Comparison of ENCODE assay signal across 9 cellular contexts in genomic region chr21:38853421-38853919, GRCh38. TPM values are rescaled to one million over a fixed set of nuclear protein-coding genes. Genes with fewer than 3 reads are reported as not detected.
DNase-seq lines count a peak whose midpoint lies in the region; ATAC-seq, FAIRE-seq and TF ChIP-seq lines count a peak whose summit lies in the region.
"Had no signal": no experiment of that assay in that cellular context is flagged by ENCODE, and none has a peak within 500 bp of the region (broad histone marks: within the 10 kb centered on the region; RNA-seq: fewer than 3 reads in every experiment).

No MANE protein-coding gene starts in this region.

- peak overlapping the region; percentile 28 for H3K4me2 ChIP-seq in Karpas-422 (ENCODE audit: low read depth, low read length, poor library complexity, severe bottlenecking)
- no peak overlapping the region for H3K4me2 ChIP-seq in GM12878 (ENCODE audit: control insufficient read depth, insufficient read depth)

- WGBS in GM12878 (ENCODE audit: insufficient coverage, insufficient replicate concordance, low lambda C conversion rate, missing lambda C conversion rate) = 3% methylated on average over 6 of the region's 6 CpGs

- no peaks in the 10 kb centered on the region for H3K27me3 ChIP-seq in Karpas-422 (ENCODE audit: low read length)
- no peaks in the 10 kb centered on the region for H3K27me3 ChIP-seq in GM12878 (replicated peaks in 1 of 2; ENCODE audit: control insufficient read depth in 2 of 2, insufficient read depth in 2 of 2, low read length in 1 of 2)
- no peaks in the 10 kb centered on the region for H3K27me3 ChIP-seq in gastrocnemius medialis
- no peaks in the 10 kb centered on the region for H3K27me3 ChIP-seq in tibial artery

- ATAC-seq in GM19467 (IDR thresholded peaks at IDR 0.05; ENCODE audit: unreplicated experiment) = peak; percentile 78
- peak; percentile 86 for ATAC-seq in GM12878
- peak; percentile 87 to 88 for ATAC-seq in gastrocnemius medialis

- TF ChIP-seq POLR2A in GM12878 (IDR thresholded peaks at IDR 0.05; ENCODE audit: low read depth, low read length) (no peak), gastrocnemius medialis (IDR thresholded peaks at IDR 0.05) (peak in 1 of 2 donors; percentile 19)

- intact Hi-C loops in GM12878 (cut with micrococcal nuclease; ENCODE audit: unreplicated experiment) = no loop called here
- intact Hi-C loops in gastrocnemius medialis (cut with DNase I; ENCODE audit: low total_unique reads) = loop anchor here (1.0 to 5.0 kb wide), 4 partner anchors 32 to 233 kb away; partner anchors contain the start of gene ETS2
- intact Hi-C loops in tibial artery (cut with DNase I; ENCODE audit: low total_unique reads) = no loop called here

- H3K79me2 ChIP-seq in Karpas-422 (ENCODE audit: low read length) = no peaks in the 10 kb centered on the region
- no peaks in the 10 kb centered on the region for H3K79me2 ChIP-seq in GM12878 (ENCODE audit: control insufficient read depth, insufficient read depth, low read length)

- no peaks in the 10 kb centered on the region for H4K20me1 ChIP-seq in Karpas-422 (ENCODE audit: insufficient read depth, low read depth, low read length)
- no peaks in the 10 kb centered on the region for H4K20me1 ChIP-seq in GM12878 (ENCODE audit: control insufficient read depth, insufficient read depth)

- H2AFZ ChIP-seq in Karpas-422 (ENCODE audit: low read length) = no peak overlapping the region
- no peak overlapping the region for H2AFZ ChIP-seq in GM12878 (ENCODE audit: control insufficient read depth, low read depth, low read length)

- H3K4me3 ChIP-seq in Karpas-422 (ENCODE audit: low read length) (no peak overlapping the region), GM12878 (no peak overlapping the region), gastrocnemius medialis (no peak overlapping the region), tibial artery (no peak overlapping the region)

- no TSS peak for BruUV-seq in GM12878 (replicated peaks; lab: Mats Ljungman, UMichigan)

- TF ChIP-seq CTCF in GM12878 (IDR thresholded peaks at IDR 0.05 in 2 of 3, conservative IDR thresholded peaks at IDR 0.05 in 1 of 3; ENCODE audit: control insufficient read depth in 2 of 3, extremely low read depth in 1 of 3, insufficient read depth in 1 of 3, low read depth in 3 of 3, low read length in 3 of 3) = no peak
- no peak for TF ChIP-seq CTCF in gastrocnemius medialis (IDR thresholded peaks at IDR 0.05 in 4 of 5, conservative IDR thresholded peaks at IDR 0.05 in 1 of 5)
- TF ChIP-seq CTCF in tibial artery (IDR thresholded peaks at IDR 0.05) = no peak

- H3K9me3 ChIP-seq in Karpas-422 (ENCODE audit: low read length) = no peaks in the 10 kb centered on the region
- no peaks in the 10 kb centered on the region for H3K9me3 ChIP-seq in GM12878 (replicated peaks; ENCODE audit: control insufficient read depth, insufficient read depth, low read length)
- no peaks in the 10 kb centered on the region for H3K9me3 ChIP-seq in gastrocnemius medialis
- H3K9me3 ChIP-seq in tibial artery = no peaks in the 10 kb centered on the region

- no peak for FAIRE-seq in GM12878 (lab: Jason Lieb, UNC)

- H3K4me1 ChIP-seq in Karpas-422 (ENCODE audit: low read length) = peaks cover 33% of the 10 kb centered on the region
- H3K4me1 ChIP-seq in GM12878 (ENCODE audit: control insufficient read depth, insufficient read depth, low read length) = no peaks in the 10 kb centered on the region
- peaks cover 22 to 43% of the 10 kb centered on the region in 2 donors for H3K4me1 ChIP-seq in gastrocnemius medialis
- peaks cover 0 to 7% (median 0%) of the 10 kb centered on the region in 4 donors for H3K4me1 ChIP-seq in tibial artery

- no peak for TF ChIP-seq EP300 in GM12878 (IDR thresholded peaks at IDR 0.05; ENCODE audit: borderline replicate concordance in 1 of 2, control insufficient read depth in 1 of 2, low read depth in 2 of 2, low read length in 2 of 2)

- in situ Hi-C loops in ACHN (cut with HindIII; ENCODE audit: low pct_ligation_motif_present, low pct_unique_long_range_greater_than_20kb, low sequenced_read_pairs) (no loop called here), GM12878 (cut with MboI) (no loop called here), gastrocnemius medialis (cut with MboI; ENCODE audit: low sequenced_read_pairs in 4 of 4) (no loop called here)

- CTCF ChIA-PET in GM12878 (lab: Yijun Ruan, JAX) = no interaction called here

- H3K36me3 ChIP-seq in Karpas-422 (ENCODE audit: insufficient read depth, low read length) = no peaks in the 10 kb centered on the region
- H3K36me3 ChIP-seq in GM12878 (ENCODE audit: control insufficient read depth in 2 of 2, insufficient read depth in 2 of 2, low read length in 1 of 2) = no peaks in the 10 kb centered on the region
- no peaks in the 10 kb centered on the region for H3K36me3 ChIP-seq in gastrocnemius medialis
- H3K36me3 ChIP-seq in tibial artery = no peaks in the 10 kb centered on the region

- H3K27ac ChIP-seq in Karpas-422 (ENCODE audit: low read length) (peak overlapping the region; percentile 15; the same call in 1 of the 2 replicates), GM12878 (ENCODE audit: control insufficient read depth, insufficient read depth) (no peak overlapping the region), gastrocnemius medialis (peak overlapping the region; percentile 86 to 88 (median 86)), tibial artery (no peak overlapping the region)

- TF ChIP-seq RAD21 in GM12878 (IDR thresholded peaks at IDR 0.05; ENCODE audit: insufficient read depth, low read depth, low read length) = no peak

- H3K9ac ChIP-seq in Karpas-422 (ENCODE audit: low read length) = no peak overlapping the region
- H3K9ac ChIP-seq in GM12878 (ENCODE audit: control insufficient read depth, insufficient read depth, low read length) = no peak overlapping the region

- POLR2A ChIA-PET in GM12878 (lab: Charles Lee) = no interaction called here

- RAD21 ChIA-PET in GM12878 (lab: Charles Lee; ENCODE audit: unreplicated experiment) = interaction anchor here (1.1 kb wide), 1 partner anchor 46 kb away, joined by 3 read pairs; no protein-coding TSS in a partner anchor

- DNase-seq in ACHN (peak; percentile 83), Karpas-422 (peak; percentile 75), GM12878 (ENCODE audit: low read depth, low spot score) (no peak), gastrocnemius medialis (peak; percentile 96 to 99), HuH-7.5 (ENCODE audit: low spot score) (no peak), tibial artery (no peak), cerebellum (ENCODE audit: low spot score) (no peak)
- DNase-seq: activated T-cell treated with anti-CD3 and anti-CD28 coated beads, Interleukin-2, amount 50 U/mL, for 72 hours had no signal

- SMC1A ChIA-PET in GM12878 (lab: Charles Lee; ENCODE audit: uncharacterized antibody, unreplicated experiment) = no interaction called here

- no peaks in the 10 kb centered on the region for H3K9me2 ChIP-seq in Karpas-422 (replicated peaks; ENCODE audit: insufficient read depth, low read length)

TF ChIP-seq in GM12878, 131 proteins besides CTCF, POLR2A, EP300 and RAD21:
- peak; percentile 76 for TF ChIP-seq TCF12 (IDR thresholded peaks at IDR 0.05; ENCODE audit: low read depth, low read length)
- TF ChIP-seq DPF2 (IDR thresholded peaks at IDR 0.05) = 0 out of 2 replicates have a peak, but pooled peaks have one; percentile 22
- peak in 1 of 2 experiments; percentile 15; a peak in 1 of 4 replicates for TF ChIP-seq BHLHE40 (IDR thresholded peaks at IDR 0.05; ENCODE audit: borderline replicate concordance in 1 of 2, low read depth in 2 of 2, low read length in 1 of 2)
- no peak for TF ChIP-seq ZNF384 (IDR thresholded peaks at IDR 0.05; ENCODE audit: borderline replicate concordance, low read depth, low read length)

RNA-seq across cellular contexts. Expression of gene ETS2, which starts 47.7 kb away (rescaled TPM):
- total RNA-seq in Karpas-422 (2014; rRNA removed; shearing (Covaris generic); ENCODE audit: low replicate concordance) = 12.9 and 14.3 TPM in 2 replicates
- 2.2 and 2.7 TPM in 2 replicates for total RNA-seq in GM12878 (2013; cell fraction: nucleolus; rRNA removed)
- total RNA-seq in GM12878 (2014; rRNA removed) (3.1 and 3.4 TPM in 2 replicates), GM12878 (2014; rRNA removed; fragmentation: Illumina TruSeq; extraction: Trizol) (3.4 TPM in 2 replicates), GM12878 (2021) (8.6 and 10.1 TPM in 2 replicates), gastrocnemius medialis (100 to 1,000 TPM in 1 of 4 donors, 10 to 100 TPM in 3; 51.5 to 136 (median 59.3) TPM), cerebellum (15.7 TPM)
- 1.5 TPM for polyA plus RNA-seq in GM12878 (2011; ENCODE audit: low read depth)
- polyA plus RNA-seq in GM12878 (2011; rRNA removed) (2.7 and 4.7 TPM in 2 replicates), GM12878 (2014; fragmentation: Illumina TruSeq; extraction: Trizol) (6.5 and 7.8 TPM in 2 replicates), GM12878 (2014; fragmentation: Nextera tagmentation; extraction: Ambion mirVana) (1 to 10 TPM in 1 of 2 experiments, under 1 TPM in 1; 0.52 to 1.2 TPM), GM12878 (2014; rRNA removed) (5.4 and 6.4 TPM in 2 replicates), GM12878 (2016; fragmentation: Nextera tagmentation; extraction: Ambion mirVana) (1 to 10 TPM; 3.8 to 3.9 TPM)
- 3.7 TPM in 2 replicates for polyA plus RNA-seq in GM12878 (2011; cell fraction: cytosol; rRNA removed)
- 8.2 and 8.8 TPM in 2 replicates for polyA plus RNA-seq in GM12878 (2011; cell fraction: nucleus; rRNA removed)
- polyA plus RNA-seq in GM12878 (2012) = 2.3 and 3.3 TPM in 2 replicates
- 3.9 and 4.6 TPM in 2 replicates for polyA minus RNA-seq in GM12878 (2011; rRNA and poly(A)+ RNA removed)
- 3.6 TPM in 2 replicates for polyA minus RNA-seq in GM12878 (2011; cell fraction: cytosol; rRNA and poly(A)+ RNA removed)
- polyA minus RNA-seq in GM12878 (2011; cell fraction: nucleus; rRNA and poly(A)+ RNA removed) = 3.4 and 6.3 TPM in 2 replicates

Comparison
In these comparisons a context has a peak if more than half of its experiments do, and no peak if none do; other contexts are left out.
1. DNase-seq: peak in ACHN (single experiment), Karpas-422 (single experiment) and gastrocnemius medialis (2 of 2); none in GM12878 (single experiment), HuH-7.5 (single experiment), tibial artery (0 of 2) and cerebellum (single experiment).
2. H3K27ac ChIP-seq: peak in Karpas-422 (single experiment) and gastrocnemius medialis (4 of 4); none in GM12878 (single experiment) and tibial artery (0 of 2).
3. Peak in every context shown above with its lines, with median percentiles within 50 percentile points of each other: ATAC-seq.